ENCODE assay signal across 16 cellular contexts in genomic region chr3:171753025-171753472, GRCh38. TPM values are rescaled to one million over a fixed set of nuclear protein-coding genes. Genes with fewer than 3 reads are reported as not detected.
A peak's percentile ranks its signal among the peaks of the same experiment; 100 is the strongest.
DNase-seq lines count a peak whose midpoint lies in the region; ATAC-seq, FAIRE-seq and TF ChIP-seq lines count a peak whose summit lies in the region.
"Had no signal": no experiment of that assay in that cellular context is flagged by ENCODE, and none has a peak within 500 bp of the region (broad histone marks: within the 10 kb centered on the region; RNA-seq: fewer than 3 reads in every experiment).

No MANE protein-coding gene starts in this region.

- in situ Hi-C loops in HepG2 (cut with HindIII; ENCODE audit: extremely low pct_ligation_motif_present, low pct_unique_long_range_greater_than_20kb), result no loop called here

- TF ChIP-seq EP300 in HepG2 (IDR thresholded peaks at IDR 0.05; ENCODE audit: low read depth in 2 of 2, low read length in 2 of 2) (no peak), HepG2 (CRISPR knock-in tag; IDR thresholded peaks at IDR 0.05; ENCODE audit: borderline replicate concordance) (no peak)

- no peaks in the 10 kb centered on the region for H3K27me3 Mint-ChIP-seq in Calu3 (ENCODE audit: unreplicated experiment)

- FAIRE-seq in HepG2 (lab: Jason Lieb, UNC), result no peak

- DNase-seq in Calu3, result peak; percentile 41
- peak; percentile 92 for DNase-seq in RWPE1 (ENCODE audit: low spot score)
- peak; percentile 99 for DNase-seq in epithelial cell of esophagus (ENCODE audit: low read depth)
- no peak for DNase-seq in HepG2 (ENCODE audit: low spot score)
- DNase-seq in NCI-H1694 treated with DMSO at 0.1 percent for 48 hours (lab: John Stamatoyannopoulos, UW), result no peak
- no peak for DNase-seq in GM19240 (ENCODE audit: insufficient read length, low spot score)
- no peak for DNase-seq in activated effector memory CD4-positive, alpha-beta T cell treated with anti-CD3 and anti-CD28 coated beads, Interleukin-2, amount 50 U/mL, for 16 hours
- DNase-seq: activated CD4-positive, alpha-beta T cell treated with anti-CD3 and anti-CD28 coated beads for 1 hour; AML-193; caudate nucleus; foreskin melanocyte; kidney glomerular epithelial cell; NCI-H510A treated with DMSO at 0.1 percent for 48 hours had no signal

- peaks cover 10% of the 10 kb centered on the region; the same call in 1 of the 2 replicates for H3K4me1 ChIP-seq in HepG2 (ENCODE audit: insufficient read depth, low read length)

- WGBS in HepG2 (ENCODE audit: low lambda C conversion rate), result 82% methylated on average over 5 of the region's 5 CpGs

- POLR2A ChIA-PET in RWPE1 (lab: Yijun Ruan, JAX; ENCODE audit: low non-redundant PET), result no interaction called here
- POLR2A ChIA-PET in HepG2 (lab: Yijun Ruan, JAX), result no interaction called here

- CTCF ChIA-PET in Calu3 (lab: Charles Lee) (interaction anchor here (0.6 to 1.4 kb wide), 2 partner anchors 11 to 300 kb away, joined by 3 to 7 read pairs; no protein-coding TSS in a partner anchor), RWPE1 (lab: Yijun Ruan, JAX) (interaction anchor here (1.2 kb wide), 1 partner anchor 704 kb away, joined by 3 read pairs; no protein-coding TSS in a partner anchor), HepG2 (lab: Yijun Ruan, JAX; ENCODE audit: low intra/inter-chr PET ratio, low total read pairs) (no interaction called here)

- no peaks in the 10 kb centered on the region for H3K4me1 Mint-ChIP-seq in Calu3 (ENCODE audit: low read depth, unreplicated experiment)

- peaks cover 94% of the 10 kb centered on the region for H3K79me2 ChIP-seq in HepG2 (ENCODE audit: insufficient read depth, low read length)

- TF ChIP-seq POLR2A in HepG2 (IDR thresholded peaks at IDR 0.05; ENCODE audit: insufficient read depth in 1 of 2, low read depth in 2 of 2, low read length in 2 of 2), result no peak

- H3K36me3 ChIP-seq in HepG2 (replicated peaks in 1 of 2; ENCODE audit: control insufficient read depth in 1 of 2, insufficient read depth in 2 of 2, low read length in 2 of 2), result peaks cover 0 to 7% of the 10 kb centered on the region in 2 experiments; a peak in 1 of 5 replicates
- H3K36me3 ChIP-seq: neutrophil had no signal

- H3K27ac ChIP-seq in RWPE1 (peak overlapping the region; percentile 55), HepG2 (ENCODE audit: extremely low read length, insufficient read depth, low read length) (no peak overlapping the region)
- H3K27ac ChIP-seq: neutrophil had no signal

- no peaks in the 10 kb centered on the region for H3K9me3 ChIP-seq in HepG2 (ENCODE audit: low read length)
- H3K9me3 ChIP-seq: neutrophil had no signal

- no peak overlapping the region for H3K4me2 ChIP-seq in HepG2 (ENCODE audit: low read depth, low read length)

- peaks cover 70% of the 10 kb centered on the region for H4K20me1 ChIP-seq in HepG2 (ENCODE audit: insufficient read depth, low read length)

- peak; percentile 53 for ATAC-seq in HepG2
- no peak for ATAC-seq in HG02759 (IDR thresholded peaks at IDR 0.05; ENCODE audit: unreplicated experiment)

- no TSS peak for BruUV-seq in Calu3 (replicated peaks; lab: Mats Ljungman, UMichigan)
- no TSS peak for BruUV-seq in HepG2 (replicated peaks; lab: Mats Ljungman, UMichigan)

- no peaks in the 10 kb centered on the region for H3K27me3 ChIP-seq in HepG2 (ENCODE audit: control insufficient read depth in 1 of 2, insufficient read depth in 2 of 2, low read length in 2 of 2)
- H3K27me3 ChIP-seq: neutrophil had no signal

- no peak for TF ChIP-seq RAD21 in HepG2 (CRISPR knock-in tag; IDR thresholded peaks at IDR 0.05)

- no peaks in the 10 kb centered on the region for H3K9me3 Mint-ChIP-seq in Calu3 (ENCODE audit: low read depth, unreplicated experiment)

- H2AFZ ChIP-seq in HepG2 (ENCODE audit: low read length), result no peak overlapping the region

- H3K36me3 Mint-ChIP-seq in Calu3 (ENCODE audit: insufficient read depth, unreplicated experiment), result no peaks in the 10 kb centered on the region

- H3K4me3 ChIP-seq in epithelial cell of esophagus (ENCODE audit: low read length) (no peak overlapping the region), HepG2 (replicated peaks in 1 of 3; ENCODE audit: insufficient read depth in 1 of 3, low read depth in 2 of 3, low read length in 3 of 3) (no peak overlapping the region)

- H3K4me3 Mint-ChIP-seq in Calu3 (ENCODE audit: low read depth, unreplicated experiment), result no peak overlapping the region

- intact Hi-C loops in Calu3 (cut with micrococcal nuclease; ENCODE audit: unreplicated experiment), result no loop called here
- intact Hi-C loops in HepG2 (cut with micrococcal nuclease; ENCODE audit: unreplicated experiment), result no loop called here

- H3K9ac ChIP-seq in HepG2 (ENCODE audit: insufficient read depth, low read depth, low read length), result no peak overlapping the region

- TF ChIP-seq CTCF in Calu3 (IDR thresholded peaks at IDR 0.05; ENCODE audit: unreplicated experiment) (no peak), RWPE1 (conservative IDR thresholded peaks at IDR 0.05; ENCODE audit: low read depth) (no peak), epithelial cell of esophagus (IDR thresholded peaks at IDR 0.05; ENCODE audit: insufficient read depth, low read depth, low read length, missing control alignments) (no peak), HepG2 (CRISPR knock-in tag; IDR thresholded peaks at IDR 0.05) (no peak)

- no peak overlapping the region for H3K27ac Mint-ChIP-seq in Calu3 (ENCODE audit: unreplicated experiment)

TF ChIP-seq in HepG2, 621 proteins besides CTCF, POLR2A, EP300 and RAD21:
- TF ChIP-seq TERF1 (CRISPR knock-in tag; IDR thresholded peaks at IDR 0.05), result no peak
- peak; percentile 45; the same call in 1 of the 2 replicates for TF ChIP-seq SSRP1 (CRISPR knock-in tag; IDR thresholded peaks at IDR 0.05)

RNA-seq across cellular contexts. Expression of gene PLD1, which starts 57.2 kb away (rescaled TPM):
- total RNA-seq in Calu3 (2022) (58.5 and 61.2 TPM in 2 replicates), HepG2 (2016; rRNA removed; fragmentation: Illumina TruSeq; extraction: Trizol) (27.1 and 33.6 TPM in 2 replicates)
- total RNA-seq in HepG2 (2016; cell fraction: cytosol; rRNA removed; fragmentation: Illumina TruSeq; extraction: Trizol; ENCODE audit: low read depth), result 12.6 and 14.9 TPM in 2 replicates
- 28.7 and 35.7 TPM in 2 replicates for total RNA-seq in HepG2 (2016; cell fraction: insoluble cytoplasmic fraction; rRNA removed; fragmentation: Illumina TruSeq; extraction: Trizol)
- 12.9 and 13.9 TPM in 2 replicates for total RNA-seq in HepG2 (2016; cell fraction: membrane; rRNA removed; fragmentation: Illumina TruSeq; extraction: Trizol)
- total RNA-seq in HepG2 (2016; cell fraction: nucleus; rRNA removed; fragmentation: Illumina TruSeq; extraction: Trizol), result 61.9 and 62.3 TPM in 2 replicates
- 50.3 and 59.4 TPM in 2 replicates for polyA plus RNA-seq in HepG2 (2011; rRNA removed)
- polyA plus RNA-seq in HepG2 (2011; cell fraction: cytosol; rRNA removed), result 28.6 and 41.2 TPM in 2 replicates
- polyA plus RNA-seq in HepG2 (2011; cell fraction: nucleus; rRNA removed), result 71.6 and 77.3 TPM in 2 replicates
- polyA plus RNA-seq in HepG2 (2012), result 41.8 and 49.9 TPM in 2 replicates
- 3.8 and 4.4 TPM in 2 replicates for polyA plus RNA-seq in HepG2 (2016; cell fraction: cytosol; fragmentation: Illumina TruSeq; extraction: Trizol; ENCODE audit: low read depth)
- 25.0 and 25.2 TPM in 2 replicates for polyA plus RNA-seq in HepG2 (2016; cell fraction: insoluble cytoplasmic fraction; fragmentation: Illumina TruSeq; extraction: Trizol; ENCODE audit: low read depth)
- 6.2 and 6.8 TPM in 2 replicates for polyA plus RNA-seq in HepG2 (2016; cell fraction: membrane; fragmentation: Illumina TruSeq; extraction: Trizol; ENCODE audit: low read depth)
- polyA plus RNA-seq in HepG2 (2016; cell fraction: nucleus; fragmentation: Illumina TruSeq; extraction: Trizol; ENCODE audit: insufficient read depth, low read depth), result 33.1 and 33.7 TPM in 2 replicates
- polyA minus RNA-seq in HepG2 (2011; rRNA and poly(A)+ RNA removed; ENCODE audit: low replicate concordance), result 21.7 and 144 TPM in 2 replicates
- 63.4 and 75.3 TPM in 2 replicates for polyA minus RNA-seq in HepG2 (2011; cell fraction: cytosol; rRNA and poly(A)+ RNA removed)
- polyA minus RNA-seq in HepG2 (2011; cell fraction: nucleus; rRNA and poly(A)+ RNA removed), result 391 and 460 TPM in 2 replicates
- total RNA-seq: G401 had no signal

Comparison
In these comparisons a context has a peak if more than half of its experiments do, and no peak if none do; other contexts are left out.
1. DNase-seq: peak in Calu3 (single experiment), RWPE1 (single experiment) and epithelial cell of esophagus (single experiment); none in HepG2 (single experiment), NCI-H1694 treated with DMSO at 0.1 percent for 48 hours (single experiment), GM19240 (single experiment) and activated effector memory CD4-positive, alpha-beta T cell treated with anti-CD3 and anti-CD28 coated beads, Interleukin-2, amount 50 U/mL, for 16 hours (single experiment).